Comparison of ENCODE assay signal across 15 cellular contexts in genomic region chr6:5679696-5680494, GRCh38.
A peak's percentile ranks its signal among the peaks of the same experiment; 100 is the strongest.
DNase-seq lines count a peak whose midpoint lies in the region; ATAC-seq and TF ChIP-seq lines count a peak whose summit lies in the region.
"Had no signal": no experiment of that assay in that cellular context is flagged by ENCODE, and none has a peak within 500 bp of the region (broad histone marks: within the 10 kb centered on the region; RNA-seq: fewer than 3 reads in every experiment).

No MANE protein-coding gene starts in this region.

- no peaks in the 10 kb centered on the region for H3K9me2 ChIP-seq in hepatocyte (replicated peaks; ENCODE audit: insufficient read depth)

- no peak for TF ChIP-seq CTCF in hepatocyte (IDR thresholded peaks at IDR 0.05; ENCODE audit: poor library complexity)

- no peaks in the 10 kb centered on the region for H3K9me3 ChIP-seq in hepatocyte (ENCODE audit: low read depth)
- H3K9me3 ChIP-seq: gastroesophageal sphincter, MG63, stomach had no signal

- no peaks in the 10 kb centered on the region for H3K4me1 ChIP-seq in hepatocyte (ENCODE audit: insufficient read depth)
- H3K4me1 ChIP-seq: gastroesophageal sphincter had no signal

- peak overlapping the region; percentile 73 for H3K4me3 Mint-ChIP-seq in memory B cell

- H3K27ac ChIP-seq in hepatocyte: no peak overlapping the region
- H3K27ac ChIP-seq: gastroesophageal sphincter, stomach had no signal

- H4K20me1 ChIP-seq in hepatocyte (ENCODE audit: insufficient read depth, poor library complexity, severe bottlenecking): no peaks in the 10 kb centered on the region

- H3K9me3 Mint-ChIP-seq in memory B cell: peaks cover 1% of the 10 kb centered on the region

- H3K36me3 ChIP-seq in hepatocyte (replicated peaks; ENCODE audit: insufficient read depth, low read depth): no peaks in the 10 kb centered on the region
- H3K36me3 ChIP-seq: gastroesophageal sphincter, MG63, stomach had no signal

- WGBS in hepatocyte (ENCODE audit: low lambda C conversion rate, missing lambda C conversion rate): 74% methylated on average over 9 of the region's 9 CpGs

- H3K27me3 Mint-ChIP-seq in memory B cell: no peaks in the 10 kb centered on the region

- peaks cover 22% of the 10 kb centered on the region for H3K4me1 Mint-ChIP-seq in memory B cell

- DNase-seq in DMS53 (lab: John Stamatoyannopoulos, UW) (peak; percentile 86), NCI-H146 treated with DMSO at 0.1 percent for 48 hours (lab: John Stamatoyannopoulos, UW; ENCODE audit: unreplicated experiment) (peak; percentile 67), memory B cell (ENCODE audit: low spot score in 2 of 2) (no peak), hepatocyte (ENCODE audit: low spot score) (no peak)
- no peak for DNase-seq in activated CD4-positive, alpha-beta T cell treated with anti-CD3 and anti-CD28 coated beads, Interleukin-2, amount 50 U/mL, for 4 hours
- DNase-seq in activated CD4-positive, alpha-beta T cell treated with anti-CD3 and anti-CD28 coated beads, Interleukin-2, amount 50 U/mL, for 1 hour: no peak
- DNase-seq: C1 segment of cervical spinal cord; MG63; NCI-H510A treated with DMSO at 0.1 percent for 48 hours; retina; stimulated activated CD4-positive, alpha-beta T cell treated with anti-CD3 and anti-CD28 coated beads, Interleukin-4, amount 100 ng/mL, for 4 hours; stomach had no signal

- ATAC-seq in GM21390 (IDR thresholded peaks at IDR 0.05; ENCODE audit: unreplicated experiment) (peak; percentile 56), memory B cell (ENCODE audit: low read depth) (peak; percentile 50), GM21717 (IDR thresholded peaks at IDR 0.05; ENCODE audit: unreplicated experiment) (no peak)
- ATAC-seq: gastroesophageal sphincter had no signal

- no peak overlapping the region for H2AFZ ChIP-seq in hepatocyte

- no peak overlapping the region for H3K4me2 ChIP-seq in hepatocyte

- no peak overlapping the region for H3K4me3 ChIP-seq in hepatocyte
- H3K4me3 ChIP-seq: gastroesophageal sphincter, MG63, stomach had no signal

- peaks cover 10% of the 10 kb centered on the region for H3K36me3 Mint-ChIP-seq in memory B cell

- H3K79me2 ChIP-seq in hepatocyte: no peaks in the 10 kb centered on the region

- H3K27ac Mint-ChIP-seq in memory B cell: peak overlapping the region; percentile 90

- H3K27me3 ChIP-seq in hepatocyte: no peaks in the 10 kb centered on the region
- H3K27me3 ChIP-seq: gastroesophageal sphincter, MG63, stomach had no signal

Comparison
In these comparisons a context has a peak if more than half of its experiments do, and no peak if none do; other contexts are left out.
1. DNase-seq: peak in DMS53 (single experiment) and NCI-H146 treated with DMSO at 0.1 percent for 48 hours (single experiment); none in memory B cell (0 of 2), activated CD4-positive, alpha-beta T cell treated with anti-CD3 and anti-CD28 coated beads, Interleukin-2, amount 50 U/mL, for 4 hours (0 of 2), activated CD4-positive, alpha-beta T cell treated with anti-CD3 and anti-CD28 coated beads, Interleukin-2, amount 50 U/mL, for 1 hour (single experiment) and hepatocyte (single experiment).